33 cellular contexts compared by ENCODE assay signal in genomic region chr1:98084188-98084587, GRCh38.
"Had no signal": no experiment of that assay in that cellular context is flagged by ENCODE, and none has a peak within 500 bp of the region (broad histone marks: within the 10 kb centered on the region; RNA-seq: fewer than 3 reads in every experiment).

No MANE protein-coding gene starts in this region.

- H3K27ac Mint-ChIP-seq: activated CD4-positive, alpha-beta T cell treated with anti-CD3 and anti-CD28 coated beads for 36 hours; activated CD8-positive, alpha-beta T cell treated with anti-CD3 and anti-CD28 coated beads, Interleukin-2, amount 10 ng/mL, durations not matched to agents 7 days and 5 days; activated naive CD8-positive, alpha-beta T cell; immature natural killer cell; natural killer cell; stimulated activated effector memory CD8-positive, alpha-beta T cell treated with anti-CD3 and anti-CD28 coated beads, Interleukin-12 subunit alpha, Interleukin-12 subunit beta, amount 100 ng/mL, for 72 hours; stimulated activated naive CD8-positive, alpha-beta T cell treated with anti-CD3 and anti-CD28 coated beads, Interleukin-15, Interleukin-2, amounts not matched to agents 100 ng/mL and 50 ng/mL, for 24 hours; T-helper 2 cell treated with Interferon-gamma antibody and Interleukin-4, amounts not matched to agents 5 μg/mL and 100 μg/mL, for 36 hours; type B pancreatic cell had no signal

- FAIRE-seq: endometrium, kidney had no signal

- H3K36me3 ChIP-seq: adrenal gland, cardiac muscle cell, colonic mucosa, esophagus squamous epithelium, heart left ventricle, uterus had no signal

- H3K27me3 Mint-ChIP-seq: brain, type B pancreatic cell had no signal

- DNase-seq: activated CD4-positive, alpha-beta T cell treated with anti-CD3 and anti-CD28 coated beads for 36 hours; activated CD4-positive, CD25-positive, alpha-beta regulatory T cell; activated CD8-positive, alpha-beta T cell treated with anti-CD3 and anti-CD28 coated beads, Interleukin-2, amount 10 ng/mL, durations not matched to agents 7 days and 5 days; activated effector memory CD4-positive, alpha-beta T cell treated with Interleukin-2 at 50 U/mL for 16 hours; activated naive CD4-positive, alpha-beta T cell treated with Interleukin-2 at 50 U/mL for 16 hours; activated T-cell treated with anti-CD3 and anti-CD28 coated beads for 4 hours; adrenal gland; aorta; cerebellar nuclear complex; colonic mucosa; effector CD8-positive, alpha-beta T cell; esophagus squamous epithelium; foreskin fibroblast; heart left ventricle; hypothalamus; immature natural killer cell; kidney; left colon; natural killer cell; stimulated activated CD4-positive, alpha-beta T cell treated with anti-CD3 and anti-CD28 coated beads, Interleukin-4, amount 100 ng/mL, for 24 hours; T-helper 1 cell; uterus had no signal

- H3K4me1 Mint-ChIP-seq: activated CD4-positive, alpha-beta T cell treated with anti-CD3 and anti-CD28 coated beads for 36 hours; immature natural killer cell; natural killer cell; stimulated activated effector memory CD8-positive, alpha-beta T cell treated with anti-CD3 and anti-CD28 coated beads, Interleukin-12 subunit alpha, Interleukin-12 subunit beta, amount 100 ng/mL, for 72 hours had no signal

- H3K4me1 ChIP-seq: adrenal gland, colonic mucosa, esophagus squamous epithelium, heart left ventricle, uterus had no signal

- H3K27me3 ChIP-seq: adrenal gland, cardiac muscle cell, colonic mucosa, esophagus squamous epithelium, heart left ventricle, uterus had no signal

- ATAC-seq: activated CD4-positive, alpha-beta T cell treated with anti-CD3 and anti-CD28 coated beads for 36 hours; activated CD8-positive, alpha-beta T cell treated with anti-CD3 and anti-CD28 coated beads, Interleukin-2, amount 10 ng/mL, durations not matched to agents 7 days and 5 days; heart left ventricle; left colon; natural killer cell; sciatic nerve; stimulated activated effector memory CD8-positive, alpha-beta T cell treated with anti-CD3 and anti-CD28 coated beads, Interleukin-12 subunit alpha, Interleukin-12 subunit beta, amount 100 ng/mL, for 72 hours had no signal

- H3K4me3 Mint-ChIP-seq: activated CD4-positive, alpha-beta T cell treated with anti-CD3 and anti-CD28 coated beads for 36 hours; activated CD8-positive, alpha-beta T cell treated with anti-CD3 and anti-CD28 coated beads, Interleukin-2, amount 10 ng/mL, durations not matched to agents 7 days and 5 days; activated naive CD8-positive, alpha-beta T cell; brain; immature natural killer cell; natural killer cell; stimulated activated effector memory CD8-positive, alpha-beta T cell treated with anti-CD3 and anti-CD28 coated beads, Interleukin-12 subunit alpha, Interleukin-12 subunit beta, amount 100 ng/mL, for 72 hours; stimulated activated naive CD8-positive, alpha-beta T cell treated with anti-CD3 and anti-CD28 coated beads, Interleukin-15, Interleukin-2, amounts not matched to agents 100 ng/mL and 50 ng/mL, for 24 hours; T-helper 2 cell treated with Interferon-gamma antibody and Interleukin-4, amounts not matched to agents 5 μg/mL and 100 μg/mL, for 36 hours; type B pancreatic cell had no signal

- H3K27ac ChIP-seq: adrenal gland, cardiac muscle cell, colonic mucosa, epithelial cell of prostate, esophagus squamous epithelium, heart left ventricle, skin epidermis, uterus had no signal

- H3K9me3 ChIP-seq: adrenal gland, colonic mucosa, esophagus squamous epithelium, heart left ventricle, uterus had no signal

- H3K4me3 ChIP-seq: adrenal gland, cardiac muscle cell, colonic mucosa, esophagus squamous epithelium, heart left ventricle, skin epidermis, uterus had no signal

- H3K9me3 Mint-ChIP-seq: brain; immature natural killer cell; natural killer cell; stimulated activated effector memory CD8-positive, alpha-beta T cell treated with anti-CD3 and anti-CD28 coated beads, Interleukin-12 subunit alpha, Interleukin-12 subunit beta, amount 100 ng/mL, for 72 hours; stimulated activated naive CD8-positive, alpha-beta T cell treated with anti-CD3 and anti-CD28 coated beads, Interleukin-15, Interleukin-2, amounts not matched to agents 100 ng/mL and 50 ng/mL, for 24 hours; T-helper 2 cell treated with Interferon-gamma antibody and Interleukin-4, amounts not matched to agents 5 μg/mL and 100 μg/mL, for 36 hours had no signal

- H3K36me3 Mint-ChIP-seq: activated naive CD8-positive, alpha-beta T cell; brain; natural killer cell; stimulated activated effector memory CD8-positive, alpha-beta T cell treated with anti-CD3 and anti-CD28 coated beads, Interleukin-12 subunit alpha, Interleukin-12 subunit beta, amount 100 ng/mL, for 72 hours; type B pancreatic cell had no signal
